Comparison of ENCODE assay signal across 31 cellular contexts in genomic region chr4:156330436-156331031, GRCh38.
DNase-seq lines count a peak whose midpoint lies in the region; ATAC-seq, FAIRE-seq and TF ChIP-seq lines count a peak whose summit lies in the region.
"Had no signal": no experiment of that assay in that cellular context is flagged by ENCODE, and none has a peak within 500 bp of the region (broad histone marks: within the 10 kb centered on the region; RNA-seq: fewer than 3 reads in every experiment).

No MANE protein-coding gene starts in this region.

- SMC1A ChIA-PET in GM12878 (lab: Charles Lee; ENCODE audit: uncharacterized antibody, unreplicated experiment): interaction anchor here (0.7 kb wide), 1 partner anchor 9 kb away, joined by 3 read pairs; no protein-coding TSS in a partner anchor

- CTCF ChIA-PET in GM12878 (lab: Yijun Ruan, JAX): no interaction called here

- no peaks in the 10 kb centered on the region for H3K4me1 ChIP-seq in GM12878 (ENCODE audit: control insufficient read depth, insufficient read depth, low read length)
- H3K4me1 ChIP-seq in small intestine (ENCODE audit: control insufficient read depth in 2 of 2, insufficient read depth in 1 of 2, low read depth in 1 of 2, low read length in 1 of 2): no peaks in the 10 kb centered on the region
- H3K4me1 ChIP-seq: gastroesophageal sphincter had no signal

- FAIRE-seq in GM12878 (lab: Jason Lieb, UNC): no peak
- FAIRE-seq in small intestine (lab: Jason Lieb, UNC): no peak
- FAIRE-seq: G401.6 had no signal

- DNase-seq in NCI-H146 (lab: John Stamatoyannopoulos, UW) (peak; percentile 6), NCI-H146 treated with DMSO at 0.1 percent for 48 hours (lab: John Stamatoyannopoulos, UW; ENCODE audit: unreplicated experiment) (no peak), NB4 (ENCODE audit: low read depth) (peak; percentile 22), GM12878 (ENCODE audit: low read depth, low spot score) (no peak), small intestine (peak; percentile 59)
- no peak for DNase-seq in activated CD4-positive, alpha-beta T cell treated with anti-CD3 and anti-CD28 coated beads, Interleukin-2, amount 50 U/mL, for 4 hours
- DNase-seq in activated CD4-positive, alpha-beta T cell treated with anti-CD3 and anti-CD28 coated beads, Interleukin-2, amount 50 U/mL, for 48 hours: no peak
- DNase-seq in activated effector memory CD4-positive, alpha-beta T cell treated with Interleukin-2 at 50 U/mL for 16 hours: no peak
- DNase-seq: activated CD4-positive, alpha-beta T cell treated with anti-CD3 and anti-CD28 coated beads for 1 hour; activated CD8-positive, alpha-beta memory T cell treated with anti-CD3 and anti-CD28 coated beads, Interleukin-2, amount 50 U/mL, for 48 hours; activated CD8-positive, alpha-beta T cell treated with anti-CD3 and anti-CD28 coated beads for 36 hours; amygdala; DMS79; effector CD4-positive, alpha-beta T cell; hippocampal formation; immature natural killer cell; mesenchymal stem cell; NCI-H2029 treated with DMSO at 0.1 percent for 48 hours; NCI-H774; ovary; stimulated activated naive CD4-positive, alpha-beta T cell; T-helper 2 cell had no signal

- POLR2A ChIA-PET in GM12878 (lab: Charles Lee): no interaction called here

- H3K36me3 ChIP-seq in GM12878 (ENCODE audit: control insufficient read depth in 2 of 2, insufficient read depth in 2 of 2, low read length in 1 of 2) (no peaks in the 10 kb centered on the region), small intestine (ENCODE audit: control insufficient read depth in 2 of 2, insufficient read depth in 2 of 2, low read length in 2 of 2) (no peaks in the 10 kb centered on the region)
- H3K36me3 ChIP-seq: BLaER1 treated with 17β-estradiol and CSF1 and Interleukin-3, amounts not matched to agents 10 nM and 100 nM; gastroesophageal sphincter; ovary had no signal

- WGBS in GM12878 (ENCODE audit: insufficient coverage, insufficient replicate concordance, low lambda C conversion rate, missing lambda C conversion rate): 37% methylated on average over 7 of the region's 7 CpGs
- 11 to 59% (median 29%) methylated on average over 7 of the region's 7 CpGs for WGBS in small intestine, 3 donors

- no peaks in the 10 kb centered on the region for H3K79me2 ChIP-seq in GM12878 (ENCODE audit: control insufficient read depth, insufficient read depth, low read length)

- intact Hi-C loops in GM12878 (cut with micrococcal nuclease; ENCODE audit: unreplicated experiment): no loop called here

- no peak overlapping the region for H3K9ac ChIP-seq in GM12878 (ENCODE audit: control insufficient read depth, insufficient read depth, low read length)
- H3K9ac ChIP-seq: BLaER1 treated with 17β-estradiol and CSF1 and Interleukin-3, amounts not matched to agents 10 nM and 100 nM; GM23248 had no signal

- in situ Hi-C loops in GM12878 (cut with MboI): no loop called here

- H3K4me2 ChIP-seq in GM12878 (ENCODE audit: control insufficient read depth, insufficient read depth): no peak overlapping the region

- TF ChIP-seq CTCF in NB4 (IDR thresholded peaks at IDR 0.05; ENCODE audit: low read depth, low read length) (no peak), GM12878 (IDR thresholded peaks at IDR 0.05 in 2 of 3, conservative IDR thresholded peaks at IDR 0.05 in 1 of 3; ENCODE audit: control insufficient read depth in 2 of 3, extremely low read depth in 1 of 3, insufficient read depth in 1 of 3, low read depth in 3 of 3, low read length in 3 of 3) (no peak)

- TF ChIP-seq RAD21 in GM12878 (IDR thresholded peaks at IDR 0.05; ENCODE audit: insufficient read depth, low read depth, low read length): no peak

- no peak overlapping the region for H2AFZ ChIP-seq in GM12878 (ENCODE audit: control insufficient read depth, low read depth, low read length)

- H3K9me3 ChIP-seq in GM12878 (replicated peaks; ENCODE audit: control insufficient read depth, insufficient read depth, low read length) (no peaks in the 10 kb centered on the region), small intestine (ENCODE audit: control insufficient read depth, low read depth) (no peaks in the 10 kb centered on the region)
- H3K9me3 ChIP-seq: BLaER1 treated with 17β-estradiol and CSF1 and Interleukin-3, amounts not matched to agents 10 nM and 100 nM; gastroesophageal sphincter; ovary had no signal

- H3K4me3 ChIP-seq in NB4 (ENCODE audit: low read depth, low read length) (no peak overlapping the region), GM12878 (no peak overlapping the region), small intestine (ENCODE audit: low read depth in 1 of 2, low read length in 2 of 2) (no peak overlapping the region)
- H3K4me3 ChIP-seq: BLaER1 treated with 17β-estradiol and CSF1 and Interleukin-3, amounts not matched to agents 10 nM and 100 nM; gastroesophageal sphincter; GM23248; ovary; SK-N-MC; skin epidermis had no signal

- no peaks in the 10 kb centered on the region for H4K20me1 ChIP-seq in GM12878 (ENCODE audit: control insufficient read depth, insufficient read depth)
- H4K20me1 ChIP-seq: BLaER1 treated with 17β-estradiol and CSF1 and Interleukin-3, amounts not matched to agents 10 nM and 100 nM had no signal

- no peak for TF ChIP-seq EP300 in GM12878 (IDR thresholded peaks at IDR 0.05; ENCODE audit: borderline replicate concordance in 1 of 2, control insufficient read depth in 1 of 2, low read depth in 2 of 2, low read length in 2 of 2)

- ATAC-seq in GM12878: peak; percentile 29; the same call in 1 of the 3 replicates
- ATAC-seq: activated CD8-positive, alpha-beta T cell treated with anti-CD3 and anti-CD28 coated beads for 36 hours; activated naive CD4-positive, alpha-beta T cell treated with anti-CD3 and anti-CD28 coated beads, Interleukin-2, amount 50 U/mL, for 72 hours; activated T-helper 17 cell treated with anti-CD3 and anti-CD28 coated beads, Interleukin-2, amount 50 U/mL, for 72 hours; gastroesophageal sphincter had no signal

- no TSS peak for BruUV-seq in GM12878 (replicated peaks; lab: Mats Ljungman, UMichigan)

- RAD21 ChIA-PET in GM12878 (lab: Charles Lee; ENCODE audit: unreplicated experiment): no interaction called here

- TF ChIP-seq POLR2A in NB4 (IDR thresholded peaks at IDR 0.05; ENCODE audit: extremely low read depth, insufficient read length) (no peak), GM12878 (IDR thresholded peaks at IDR 0.05; ENCODE audit: low read depth, low read length) (no peak)

- H3K27me3 ChIP-seq in GM12878 (replicated peaks in 1 of 2; ENCODE audit: control insufficient read depth in 2 of 2, insufficient read depth in 2 of 2, low read length in 1 of 2) (no peaks in the 10 kb centered on the region), small intestine (ENCODE audit: control insufficient read depth in 2 of 2, insufficient read depth in 2 of 2, low read length in 2 of 2) (no peaks in the 10 kb centered on the region)
- H3K27me3 ChIP-seq: BLaER1 treated with 17β-estradiol and CSF1 and Interleukin-3, amounts not matched to agents 10 nM and 100 nM; gastroesophageal sphincter; ovary had no signal

- H3K27ac ChIP-seq in GM12878 (ENCODE audit: control insufficient read depth, insufficient read depth): no peak overlapping the region
- no peak overlapping the region for H3K27ac ChIP-seq in small intestine (ENCODE audit: low read depth in 1 of 2, low read length in 1 of 2)
- H3K27ac ChIP-seq: 22Rv1, gastroesophageal sphincter, GM23248, ovary, SK-N-MC, skin epidermis had no signal

TF ChIP-seq in GM12878, 131 proteins besides CTCF, POLR2A, EP300 and RAD21:
- TF ChIP-seq DPF2 (IDR thresholded peaks at IDR 0.05) (no peak), NFIC (IDR thresholded peaks at IDR 0.05; ENCODE audit: low read depth, low read length) (no peak), PML (IDR thresholded peaks at IDR 0.05; ENCODE audit: low read length) (no peak), IKZF1 (conservative IDR thresholded peaks at IDR 0.05) (no peak), ZNF384 (IDR thresholded peaks at IDR 0.05; ENCODE audit: borderline replicate concordance, low read depth, low read length) (no peak), RBBP5 (conservative IDR thresholded peaks at IDR 0.05) (no peak), NR2C1 (IDR thresholded peaks at IDR 0.05) (no peak), CBFB (IDR thresholded peaks at IDR 0.05; ENCODE audit: low read depth) (no peak), NFYA (IDR thresholded peaks at IDR 0.05; ENCODE audit: borderline replicate concordance, low read depth, low read length) (no peak), TCF12 (IDR thresholded peaks at IDR 0.05; ENCODE audit: low read depth, low read length) (no peak), MXI1 (IDR thresholded peaks at IDR 0.05; ENCODE audit: low read depth, low read length) (no peak), TCF7 (IDR thresholded peaks at IDR 0.05; ENCODE audit: borderline replicate concordance) (no peak), POLR2AphosphoS5 (IDR thresholded peaks at IDR 0.05; ENCODE audit: low read length) (no peak), NBN (IDR thresholded peaks at IDR 0.05) (no peak), NRF1 (conservative IDR thresholded peaks at IDR 0.05; ENCODE audit: low read depth, low read length) (no peak), IRF3 (IDR thresholded peaks at IDR 0.05) (no peak), FOS (IDR thresholded peaks at IDR 0.05; ENCODE audit: borderline replicate concordance, extremely low read depth, insufficient read length) (no peak), CEBPB (IDR thresholded peaks at IDR 0.05; ENCODE audit: borderline replicate concordance in 1 of 2, low read depth in 2 of 2, low read length in 2 of 2) (no peak), HDAC2 (IDR thresholded peaks at IDR 0.05) (no peak)

Comparison
In these comparisons a context has a peak if more than half of its experiments do, and no peak if none do; other contexts are left out.
1. DNase-seq: peak in NCI-H146 (single experiment), NB4 (single experiment) and small intestine (single experiment); none in NCI-H146 treated with DMSO at 0.1 percent for 48 hours (single experiment), GM12878 (single experiment), activated CD4-positive, alpha-beta T cell treated with anti-CD3 and anti-CD28 coated beads, Interleukin-2, amount 50 U/mL, for 4 hours (0 of 2), activated CD4-positive, alpha-beta T cell treated with anti-CD3 and anti-CD28 coated beads, Interleukin-2, amount 50 U/mL, for 48 hours (0 of 2) and activated effector memory CD4-positive, alpha-beta T cell treated with Interleukin-2 at 50 U/mL for 16 hours (single experiment).